Comparison of ENCODE assay signal across 26 cellular contexts in the genomic region with DNA sequence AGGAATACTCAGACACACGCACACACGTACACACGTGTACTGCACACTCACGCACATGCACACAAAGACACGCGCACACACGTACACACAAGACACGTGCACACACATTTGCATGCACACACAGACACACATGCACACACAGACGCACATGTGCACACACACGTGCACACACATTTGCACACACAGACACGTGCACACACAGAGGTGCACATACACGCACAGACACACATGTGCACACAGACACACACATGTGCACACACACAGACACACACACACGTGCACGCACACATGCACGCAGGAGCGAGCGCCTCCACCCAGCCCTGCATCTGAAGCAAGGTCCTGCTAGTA.
DNase-seq lines count a peak whose midpoint lies in the region; ATAC-seq, FAIRE-seq and TF ChIP-seq lines count a peak whose summit lies in the region.
"Had no signal": no experiment of that assay in that cellular context is flagged by ENCODE, and none has a peak within 500 bp of the region (broad histone marks: within the 10 kb centered on the region; RNA-seq: fewer than 3 reads in every experiment).

No MANE protein-coding gene starts in this region.

- H3K4me3 Mint-ChIP-seq in activated CD4-positive, alpha-beta T cell treated with anti-CD3 and anti-CD28 coated beads, Interleukin-2, amount 10 ng/mL, durations not matched to agents 24 days and 14 days = no peak overlapping the region
- peak overlapping the region in 1 of 5 donors; percentile 41 for H3K4me3 Mint-ChIP-seq in immature natural killer cell
- H3K4me3 Mint-ChIP-seq: activated B cell treated with CpG ODN at 0.5 μM for 24 hours, mesothelial cell of epicardium, type B pancreatic cell had no signal

- DNase-seq in activated CD4-positive, alpha-beta T cell treated with anti-CD3 and anti-CD28 coated beads, Interleukin-2, amount 10 ng/mL, durations not matched to agents 24 days and 14 days = no peak
- no peak for DNase-seq in activated CD4-positive, alpha-beta T cell treated with anti-CD3 and anti-CD28 coated beads for 48 hours
- DNase-seq in HTR-8/SVneo (ENCODE audit: insufficient read length, low spot score) (no peak), immature natural killer cell (no peak), sciatic nerve (ENCODE audit: low spot score) (peak; percentile 42), HEK293T (ENCODE audit: extremely low spot score) (no peak), middle frontal gyrus (ENCODE audit: extremely low spot score, low spot score) (no peak)
- DNase-seq: 8988T; activated B cell treated with CpG ODN at 0.5 μM for 24 hours; activated CD4-positive, alpha-beta T cell treated with anti-CD3 and anti-CD28 coated beads, Interleukin-2, amount 50 U/mL, for 48 hours; activated gamma-delta T cell; activated T-cell treated with anti-CD3 and anti-CD28 coated beads for 4 hours; cerebellar nuclear complex; DMS53; erythroblast; heart right ventricle; NCI-H1092 treated with DMSO at 0.1 percent for 48 hours; NCI-H2029; NCI-H2227 treated with DMSO at 0.1 percent for 48 hours; NCI-H82; OCI-M1; T-helper 9 cell had no signal

- H3K9me3 Mint-ChIP-seq in activated CD4-positive, alpha-beta T cell treated with anti-CD3 and anti-CD28 coated beads, Interleukin-2, amount 10 ng/mL, durations not matched to agents 24 days and 14 days = no peaks in the 10 kb centered on the region
- H3K9me3 Mint-ChIP-seq in immature natural killer cell = no peaks in the 10 kb centered on the region
- H3K9me3 Mint-ChIP-seq: activated B cell treated with CpG ODN at 0.5 μM for 24 hours, mesothelial cell of epicardium, type B pancreatic cell had no signal

- POLR2A ChIA-PET in HEK293T (lab: Yijun Ruan, JAX) = interaction anchor here (7.3 kb wide), 1 partner anchor 80 kb away, joined by 79 read pairs; a partner anchor contains a TSS

- H3K4me1 Mint-ChIP-seq in activated CD4-positive, alpha-beta T cell treated with anti-CD3 and anti-CD28 coated beads, Interleukin-2, amount 10 ng/mL, durations not matched to agents 24 days and 14 days = peaks cover 36% of the 10 kb centered on the region
- peaks cover 41 to 43% of the 10 kb centered on the region in 2 donors for H3K4me1 Mint-ChIP-seq in immature natural killer cell

- intact Hi-C loops in activated CD4-positive, alpha-beta T cell treated with anti-CD3 and anti-CD28 coated beads, Interleukin-2, amount 10 ng/mL, durations not matched to agents 24 days and 14 days (cut with micrococcal nuclease) = no loop called here
- intact Hi-C loops in sciatic nerve (cut with DNase I) = no loop called here

- CTCF ChIA-PET in HEK293T (lab: Yijun Ruan, JAX) = no interaction called here

- ATAC-seq in sciatic nerve = no peak
- ATAC-seq in SK-N-SH treated with all-trans-retinoic acid at 6 μM for 48 hours = no peak

- peak; percentile 85 for FAIRE-seq in HTR-8/SVneo (lab: Jason Lieb, UNC)
- FAIRE-seq: G401.6 had no signal

- peaks cover 4% of the 10 kb centered on the region for H3K27me3 Mint-ChIP-seq in activated CD4-positive, alpha-beta T cell treated with anti-CD3 and anti-CD28 coated beads, Interleukin-2, amount 10 ng/mL, durations not matched to agents 24 days and 14 days
- peaks cover 2 to 10% (median 5%) of the 10 kb centered on the region in 3 donors for H3K27me3 Mint-ChIP-seq in immature natural killer cell (ENCODE audit: low read depth in 3 of 3)
- H3K27me3 Mint-ChIP-seq: activated B cell treated with CpG ODN at 0.5 μM for 24 hours, type B pancreatic cell had no signal

- H3K36me3 Mint-ChIP-seq in activated CD4-positive, alpha-beta T cell treated with anti-CD3 and anti-CD28 coated beads, Interleukin-2, amount 10 ng/mL, durations not matched to agents 24 days and 14 days (ENCODE audit: low read depth) = no peaks in the 10 kb centered on the region
- H3K36me3 Mint-ChIP-seq in immature natural killer cell = no peaks in the 10 kb centered on the region
- H3K36me3 Mint-ChIP-seq: mesothelial cell of epicardium, type B pancreatic cell had no signal

- H3K27ac Mint-ChIP-seq in activated CD4-positive, alpha-beta T cell treated with anti-CD3 and anti-CD28 coated beads, Interleukin-2, amount 10 ng/mL, durations not matched to agents 24 days and 14 days = peak overlapping the region; percentile 2
- peak overlapping the region in 4 of 6 donors; percentile 31 to 80 (median 56) for H3K27ac Mint-ChIP-seq in immature natural killer cell
- H3K27ac Mint-ChIP-seq: type B pancreatic cell had no signal

TF ChIP-seq in HEK293T, 16 proteins besides CTCF, POLR2A, EP300 and RAD21:
- TF ChIP-seq TARDBP (IDR thresholded peaks at IDR 0.05) (no peak), L3MBTL2 (conservative IDR thresholded peaks at IDR 0.05) (no peak), ELF4 (IDR thresholded peaks at IDR 0.05) (no peak), FOXA1 (IDR thresholded peaks at IDR 0.05) (no peak), ARNT (IDR thresholded peaks at IDR 0.05) (no peak), FOXM1 (IDR thresholded peaks at IDR 0.05; ENCODE audit: borderline replicate concordance) (no peak), SP1 (IDR thresholded peaks at IDR 0.05) (no peak), CTBP1 (IDR thresholded peaks at IDR 0.05; ENCODE audit: borderline replicate concordance) (no peak), LEF1 (IDR thresholded peaks at IDR 0.05; ENCODE audit: borderline replicate concordance) (no peak), FOXK2 (IDR thresholded peaks at IDR 0.05) (no peak), HDGF (IDR thresholded peaks at IDR 0.05; ENCODE audit: borderline replicate concordance) (no peak), ZNF384 (IDR thresholded peaks at IDR 0.05) (no peak), SUZ12 (IDR thresholded peaks at IDR 0.05) (no peak), NFRKB (IDR thresholded peaks at IDR 0.05) (no peak), BHLHE40 (IDR thresholded peaks at IDR 0.05; ENCODE audit: borderline replicate concordance) (no peak)
- TF ChIP-seq, protein P1, sequence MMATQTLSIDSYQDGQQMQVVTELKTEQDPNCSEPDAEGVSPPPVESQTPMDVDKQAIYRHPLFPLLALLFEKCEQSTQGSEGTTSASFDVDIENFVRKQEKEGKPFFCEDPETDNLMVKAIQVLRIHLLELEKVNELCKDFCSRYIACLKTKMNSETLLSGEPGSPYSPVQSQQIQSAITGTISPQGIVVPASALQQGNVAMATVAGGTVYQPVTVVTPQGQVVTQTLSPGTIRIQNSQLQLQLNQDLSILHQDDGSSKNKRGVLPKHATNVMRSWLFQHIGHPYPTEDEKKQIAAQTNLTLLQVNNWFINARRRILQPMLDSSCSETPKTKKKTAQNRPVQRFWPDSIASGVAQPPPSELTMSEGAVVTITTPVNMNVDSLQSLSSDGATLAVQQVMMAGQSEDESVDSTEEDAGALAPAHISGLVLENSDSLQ (IDR thresholded peaks at IDR 0.05) = no peak
TF ChIP-seq in HEK293T: peak in this region for 0.

TF ChIP-seq in SK-N-SH treated with all-trans-retinoic acid at 6 μM for 48 hours, 23 proteins besides CTCF, POLR2A, EP300 and RAD21:
- TF ChIP-seq ZFP30 (CRISPR knock-in tag; IDR thresholded peaks at IDR 0.05) (no peak), RARB (CRISPR knock-in tag; IDR thresholded peaks at IDR 0.05) (no peak), TOX (CRISPR knock-in tag; IDR thresholded peaks at IDR 0.05; ENCODE audit: borderline replicate concordance) (no peak), ZNF8 (CRISPR knock-in tag; IDR thresholded peaks at IDR 0.05) (no peak), ISL1 (CRISPR knock-in tag; IDR thresholded peaks at IDR 0.05) (no peak), CSDC2 (CRISPR knock-in tag; IDR thresholded peaks at IDR 0.05) (no peak), TCF4 (CRISPR knock-in tag; IDR thresholded peaks at IDR 0.05; ENCODE audit: borderline replicate concordance) (no peak)
- TF ChIP-seq, protein P2, sequence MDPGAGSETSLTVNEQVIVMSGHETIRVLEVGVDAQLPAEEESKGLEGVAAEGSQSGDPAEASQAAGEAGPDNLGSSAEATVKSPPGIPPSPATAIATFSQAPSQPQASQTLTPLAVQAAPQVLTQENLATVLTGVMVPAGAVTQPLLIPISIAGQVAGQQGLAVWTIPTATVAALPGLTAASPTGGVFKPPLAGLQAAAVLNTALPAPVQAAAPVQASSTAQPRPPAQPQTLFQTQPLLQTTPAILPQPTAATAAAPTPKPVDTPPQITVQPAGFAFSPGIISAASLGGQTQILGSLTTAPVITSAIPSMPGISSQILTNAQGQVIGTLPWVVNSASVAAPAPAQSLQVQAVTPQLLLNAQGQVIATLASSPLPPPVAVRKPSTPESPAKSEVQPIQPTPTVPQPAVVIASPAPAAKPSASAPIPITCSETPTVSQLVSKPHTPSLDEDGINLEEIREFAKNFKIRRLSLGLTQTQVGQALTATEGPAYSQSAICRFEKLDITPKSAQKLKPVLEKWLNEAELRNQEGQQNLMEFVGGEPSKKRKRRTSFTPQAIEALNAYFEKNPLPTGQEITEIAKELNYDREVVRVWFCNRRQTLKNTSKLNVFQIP (CRISPR knock-in tag; IDR thresholded peaks at IDR 0.05; ENCODE audit: borderline replicate concordance, low read depth) = no peak
- TF ChIP-seq, protein P3, sequence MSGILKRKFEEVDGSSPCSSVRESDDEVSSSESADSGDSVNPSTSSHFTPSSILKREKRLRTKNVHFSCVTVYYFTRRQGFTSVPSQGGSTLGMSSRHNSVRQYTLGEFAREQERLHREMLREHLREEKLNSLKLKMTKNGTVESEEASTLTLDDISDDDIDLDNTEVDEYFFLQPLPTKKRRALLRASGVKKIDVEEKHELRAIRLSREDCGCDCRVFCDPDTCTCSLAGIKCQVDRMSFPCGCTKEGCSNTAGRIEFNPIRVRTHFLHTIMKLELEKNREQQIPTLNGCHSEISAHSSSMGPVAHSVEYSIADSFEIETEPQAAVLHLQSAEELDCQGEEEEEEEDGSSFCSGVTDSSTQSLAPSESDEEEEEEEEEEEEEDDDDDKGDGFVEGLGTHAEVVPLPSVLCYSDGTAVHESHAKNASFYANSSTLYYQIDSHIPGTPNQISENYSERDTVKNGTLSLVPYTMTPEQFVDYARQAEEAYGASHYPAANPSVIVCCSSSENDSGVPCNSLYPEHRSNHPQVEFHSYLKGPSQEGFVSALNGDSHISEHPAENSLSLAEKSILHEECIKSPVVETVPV (CRISPR knock-in tag; IDR thresholded peaks at IDR 0.05) = no peak
- TF ChIP-seq, protein P4, sequence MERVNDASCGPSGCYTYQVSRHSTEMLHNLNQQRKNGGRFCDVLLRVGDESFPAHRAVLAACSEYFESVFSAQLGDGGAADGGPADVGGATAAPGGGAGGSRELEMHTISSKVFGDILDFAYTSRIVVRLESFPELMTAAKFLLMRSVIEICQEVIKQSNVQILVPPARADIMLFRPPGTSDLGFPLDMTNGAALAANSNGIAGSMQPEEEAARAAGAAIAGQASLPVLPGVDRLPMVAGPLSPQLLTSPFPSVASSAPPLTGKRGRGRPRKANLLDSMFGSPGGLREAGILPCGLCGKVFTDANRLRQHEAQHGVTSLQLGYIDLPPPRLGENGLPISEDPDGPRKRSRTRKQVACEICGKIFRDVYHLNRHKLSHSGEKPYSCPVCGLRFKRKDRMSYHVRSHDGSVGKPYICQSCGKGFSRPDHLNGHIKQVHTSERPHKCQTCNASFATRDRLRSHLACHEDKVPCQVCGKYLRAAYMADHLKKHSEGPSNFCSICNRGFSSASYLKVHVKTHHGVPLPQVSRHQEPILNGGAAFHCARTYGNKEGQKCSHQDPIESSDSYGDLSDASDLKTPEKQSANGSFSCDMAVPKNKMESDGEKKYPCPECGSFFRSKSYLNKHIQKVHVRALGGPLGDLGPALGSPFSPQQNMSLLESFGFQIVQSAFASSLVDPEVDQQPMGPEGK (CRISPR knock-in tag; IDR thresholded peaks at IDR 0.05; ENCODE audit: borderline replicate concordance) = no peak
